In the genomic region with DNA sequence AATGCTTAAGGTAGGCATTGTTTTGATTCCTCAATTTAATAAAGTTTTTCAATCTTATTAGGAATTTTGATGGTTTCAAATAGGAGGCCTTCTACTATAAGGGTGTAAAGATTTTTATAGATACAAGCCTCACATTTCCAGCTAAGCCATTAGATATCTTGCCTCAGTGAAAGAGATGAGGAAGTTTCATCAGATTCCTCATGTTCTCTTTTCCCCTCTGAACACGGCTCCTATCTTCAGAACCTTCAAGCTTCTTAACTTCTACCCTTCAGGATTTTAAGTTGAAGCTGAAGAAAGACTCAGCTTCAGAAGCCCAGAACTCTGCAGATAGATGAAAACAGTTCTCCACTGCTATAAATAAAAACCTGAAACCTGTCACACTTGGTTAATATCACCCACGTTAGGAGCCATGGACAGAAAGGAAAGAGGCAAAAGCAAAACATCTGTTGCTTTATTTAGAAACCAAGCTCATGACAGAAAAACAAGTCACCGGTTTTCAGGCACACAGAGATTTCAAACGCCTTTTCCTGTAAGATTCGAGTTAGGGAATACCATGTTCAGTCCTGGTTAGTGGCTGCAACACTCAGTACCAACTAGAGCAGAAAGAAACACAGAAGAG, we compare ENCODE assay signal across 22 cellular contexts.
DNase-seq lines count a peak whose midpoint lies in the region; ATAC-seq, FAIRE-seq and TF ChIP-seq lines count a peak whose summit lies in the region.
"Had no signal": no experiment of that assay in that cellular context is flagged by ENCODE, and none has a peak within 500 bp of the region (broad histone marks: within the 10 kb centered on the region; RNA-seq: fewer than 3 reads in every experiment).

No MANE protein-coding gene starts in this region.

- H3K27me3 ChIP-seq in BLaER1 = no peaks in the 10 kb centered on the region
- peaks cover 2% of the 10 kb centered on the region for H3K27me3 ChIP-seq in bronchial epithelial cell (ENCODE audit: control insufficient read depth, insufficient read depth, low read length)
- H3K27me3 ChIP-seq in small intestine (ENCODE audit: control insufficient read depth in 2 of 2, insufficient read depth in 2 of 2, low read length in 2 of 2) = peaks cover 0 to 4% of the 10 kb centered on the region in 2 donors
- H3K27me3 ChIP-seq in mesendoderm (ENCODE audit: insufficient read depth, low read length, poor library complexity) = no peaks in the 10 kb centered on the region
- H3K27me3 ChIP-seq: Peyer's patch had no signal

- H3K79me2 ChIP-seq in mesendoderm (ENCODE audit: control insufficient read depth, insufficient read depth, low read length) = no peaks in the 10 kb centered on the region

- H3K9me3 ChIP-seq in BLaER1 (no peaks in the 10 kb centered on the region), small intestine (ENCODE audit: control insufficient read depth, low read depth) (no peaks in the 10 kb centered on the region)
- H3K9me3 ChIP-seq: MG63, Peyer's patch had no signal

- ATAC-seq in GM19397 (IDR thresholded peaks at IDR 0.05; ENCODE audit: unreplicated experiment) = no peak

- no peak overlapping the region for H3K18ac ChIP-seq in mesendoderm (ENCODE audit: low read length)

- DNase-seq in GM19239 (ENCODE audit: insufficient read length, low spot score) (no peak), KBM-7 (peak; percentile 45), bronchial epithelial cell (ENCODE audit: low read depth) (no peak), cortex of kidney (lab: John Stamatoyannopoulos, UW) (no peak), small intestine (no peak), mesendoderm (no peak)
- DNase-seq: Calu3; CD4-positive, CD25-positive, alpha-beta regulatory T cell; DMS79 treated with DMSO at 0.1 percent for 48 hours; HFFc6; KG1; MG63; NCI-H1417; NCI-H1930; NCI-H2171 treated with DMSO at 0.1 percent for 48 hours; NCI-H82; Peyer's patch; SHP77 had no signal

- no peaks in the 10 kb centered on the region for H3K79me1 ChIP-seq in mesendoderm (ENCODE audit: low read length)

- no peak overlapping the region for H3K23ac ChIP-seq in mesendoderm (ENCODE audit: low read length)

- H3K4me3 ChIP-seq in BLaER1 (peak overlapping the region; percentile 11; the same call in 1 of the 2 replicates), bronchial epithelial cell (ENCODE audit: low read depth, low read length) (no peak overlapping the region), small intestine (ENCODE audit: low read depth in 1 of 2, low read length in 2 of 2) (no peak overlapping the region), mesendoderm (ENCODE audit: low read length) (no peak overlapping the region)
- H3K4me3 ChIP-seq: MG63, Peyer's patch had no signal

- H4K8ac ChIP-seq in mesendoderm (ENCODE audit: low read depth, low read length) = no peak overlapping the region

- in situ Hi-C loops in KBM-7 (cut with MboI; ENCODE audit: low pct_unique_long_range_greater_than_20kb, low sequenced_read_pairs) = no loop called here

- no peak overlapping the region for H2BK120ac ChIP-seq in mesendoderm (ENCODE audit: low read depth, low read length)

- H3K4me1 ChIP-seq in BLaER1 (peaks cover 19% of the 10 kb centered on the region), small intestine (ENCODE audit: control insufficient read depth in 2 of 2, insufficient read depth in 1 of 2, low read depth in 1 of 2, low read length in 1 of 2) (no peaks in the 10 kb centered on the region), mesendoderm (ENCODE audit: control insufficient read depth, low read depth, low read length) (no peaks in the 10 kb centered on the region)
- H3K4me1 ChIP-seq: Peyer's patch had no signal

- no peaks in the 10 kb centered on the region for H4K20me1 ChIP-seq in BLaER1

- H3K36me3 ChIP-seq in BLaER1 (no peaks in the 10 kb centered on the region), bronchial epithelial cell (ENCODE audit: control insufficient read depth, insufficient read depth, low read length) (no peaks in the 10 kb centered on the region), small intestine (ENCODE audit: control insufficient read depth in 2 of 2, insufficient read depth in 2 of 2, low read length in 2 of 2) (no peaks in the 10 kb centered on the region), mesendoderm (ENCODE audit: control insufficient read depth, insufficient read depth, low read length) (no peaks in the 10 kb centered on the region)
- H3K36me3 ChIP-seq: MG63, Peyer's patch had no signal

- H2BK15ac ChIP-seq in mesendoderm (replicated peaks; ENCODE audit: low read depth) = no peak overlapping the region

- no peak overlapping the region for H2BK5ac ChIP-seq in mesendoderm (ENCODE audit: low read length)

- H4K5ac ChIP-seq in mesendoderm (ENCODE audit: low read length) = no peak overlapping the region

- H2AK5ac ChIP-seq in mesendoderm (ENCODE audit: low read length) = no peak overlapping the region

- 49 to 56% (median 49%) methylated on average over 5 of the region's 5 CpGs for WGBS in small intestine, 3 donors
- WGBS in mesendoderm (ENCODE audit: extremely low coverage, insufficient coverage, low lambda C conversion rate) = no CpG with 5 or more reads among the region's 5 CpGs

- H3K9ac ChIP-seq in BLaER1 (peak overlapping the region; percentile 42; the same call in 1 of the 2 replicates), mesendoderm (ENCODE audit: low read length) (no peak overlapping the region)

- no peak for TF ChIP-seq CTCF in bronchial epithelial cell (IDR thresholded peaks at IDR 0.05; ENCODE audit: insufficient read depth, low read length, severe bottlenecking)

- H3K4ac ChIP-seq in mesendoderm (ENCODE audit: low read depth, low read length) = no peak overlapping the region

- peak overlapping the region; percentile 57 for H3K27ac ChIP-seq in BLaER1
- no peak overlapping the region for H3K27ac ChIP-seq in small intestine (ENCODE audit: low read depth in 1 of 2, low read length in 1 of 2)
- H3K27ac ChIP-seq in mesendoderm (ENCODE audit: low read depth, low read length) = no peak overlapping the region
- H3K27ac ChIP-seq: Peyer's patch had no signal

- FAIRE-seq in GM19239 (lab: Jason Lieb, UNC) = peak; percentile 33
- FAIRE-seq in bronchial epithelial cell (lab: Jason Lieb, UNC) = peak; percentile 75
- no peak for FAIRE-seq in small intestine (lab: Jason Lieb, UNC)
- FAIRE-seq: A204.1, G401.6 had no signal

- H3K4me2 ChIP-seq in BLaER1 (peak overlapping the region; percentile 73), mesendoderm (ENCODE audit: low read length) (no peak overlapping the region)

- H3K56ac ChIP-seq in mesendoderm (ENCODE audit: low read length) = no peak overlapping the region
